25 cellular contexts compared by ENCODE assay signal in the genomic region with DNA sequence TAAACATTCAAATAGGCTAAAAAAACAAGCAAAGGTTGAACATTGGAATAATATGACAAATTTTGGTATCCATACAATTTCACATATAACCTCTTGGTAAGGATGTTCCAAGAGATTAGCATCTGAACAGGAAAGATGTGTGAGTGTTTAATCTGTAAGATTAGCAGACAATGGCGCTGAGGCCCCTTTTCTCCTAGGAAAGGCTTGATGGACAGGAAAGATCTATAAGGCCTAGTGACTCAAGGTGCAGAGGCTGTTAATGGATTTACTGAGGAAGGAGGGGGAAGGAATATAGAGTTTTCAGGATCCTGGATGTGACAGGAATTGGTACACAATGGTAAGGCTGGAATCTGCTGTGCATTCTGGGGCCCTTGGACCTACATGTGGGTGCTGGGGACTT.
"Had no signal": no experiment of that assay in that cellular context is flagged by ENCODE, and none has a peak within 500 bp of the region (broad histone marks: within the 10 kb centered on the region; RNA-seq: fewer than 3 reads in every experiment).

No MANE protein-coding gene starts in this region.

- H3K9ac ChIP-seq: SK-N-SH had no signal

- H3K9me3 ChIP-seq: adrenal gland, body of pancreas, breast epithelium, Peyer's patch, SJSA1, SK-N-SH had no signal

- H3K4me1 ChIP-seq: adrenal gland, body of pancreas, breast epithelium, Peyer's patch, SJSA1 had no signal

- H3K9me2 ChIP-seq: SK-N-SH had no signal

- H3K4me2 ChIP-seq: SK-N-SH had no signal

- H3K4me3 ChIP-seq: adrenal gland, body of pancreas, breast epithelium, Peyer's patch, SJSA1 had no signal

- H3K27me3 ChIP-seq: adrenal gland, body of pancreas, breast epithelium, Peyer's patch, SJSA1 had no signal

- H3K27ac ChIP-seq: adrenal gland, body of pancreas, breast epithelium, Peyer's patch, SJSA1 had no signal

- DNase-seq: activated CD4-positive, alpha-beta memory T cell treated with anti-CD3 and anti-CD28 coated beads for 36 hours; activated CD4-positive, alpha-beta T cell treated with anti-CD3 and anti-CD28 coated beads for 36 hours; activated CD4-positive, alpha-beta T cell treated with anti-CD3 and anti-CD28 coated beads, Interleukin-2, amount 10 ng/mL, durations not matched to agents 7 days and 5 days; activated CD8-positive, alpha-beta memory T cell treated with anti-CD3 and anti-CD28 coated beads, Interleukin-2, amount 50 U/mL, for 4 hours; activated gamma-delta T cell treated with Interleukin-2 at 50 U/mL for 16 hours; activated naive CD4-positive, alpha-beta T cell treated with anti-CD3 and anti-CD28 coated beads for 36 hours; activated T-cell treated with anti-CD3 and anti-CD28 coated beads for 4 hours; activated T-cell treated with anti-CD3 and anti-CD28 coated beads, Interleukin-2, amount 50 U/mL, for 4 hours; adrenal gland; body of pancreas; KG1; NCI-H1092 treated with DMSO at 0.1 percent for 48 hours; NCI-H187 treated with DMSO at 0.1 percent for 48 hours; NCI-H2171 treated with DMSO at 0.1 percent for 48 hours; NCI-H2227 treated with DMSO at 0.1 percent for 48 hours; NCI-H446; NCI-H526 treated with DMSO at 0.1 percent for 48 hours; NK-92 treated with Interleukin-12 subunit alpha and Interleukin-12 subunit beta, amount 100 ng/mL, for 24 hours; PC-3; Peyer's patch; RPMI8226; SHP77 treated with DMSO at 0.1 percent for 48 hours; SK-N-SH had no signal

- H3K36me3 ChIP-seq: adrenal gland, breast epithelium, Peyer's patch, SJSA1 had no signal
